Comparison of ENCODE assay signal across 15 cellular contexts in genomic region chr5:132484386-132484715, GRCh38. TPM values are rescaled to one million over a fixed set of nuclear protein-coding genes. Genes with fewer than 3 reads are reported as not detected.
A peak's percentile ranks its signal among the peaks of the same experiment; 100 is the strongest.
DNase-seq lines count a peak whose midpoint lies in the region; ATAC-seq and TF ChIP-seq lines count a peak whose summit lies in the region.
"Had no signal": no experiment of that assay in that cellular context is flagged by ENCODE, and none has a peak within 500 bp of the region (broad histone marks: within the 10 kb centered on the region; RNA-seq: fewer than 3 reads in every experiment).

No MANE protein-coding gene starts in this region.

- intact Hi-C loops in natural killer cell (cut with micrococcal nuclease) = no loop called here

- no peaks in the 10 kb centered on the region for H3K27me3 Mint-ChIP-seq in IgD-negative memory B cell
- no peaks in the 10 kb centered on the region for H3K27me3 Mint-ChIP-seq in natural killer cell (ENCODE audit: low read depth in 2 of 2)

- no peaks in the 10 kb centered on the region for H3K9me3 Mint-ChIP-seq in IgD-negative memory B cell
- H3K9me3 Mint-ChIP-seq in natural killer cell = no peaks in the 10 kb centered on the region

- ATAC-seq in natural killer cell = no peak
- ATAC-seq: body of pancreas, foreskin keratinocyte had no signal

- no peak for TF ChIP-seq CTCF in natural killer cell (IDR thresholded peaks at IDR 0.05)

- DNase-seq in CD1c-positive myeloid dendritic cell (ENCODE audit: extremely low spot score) = peak; percentile 29
- DNase-seq in activated naive CD4-positive, alpha-beta T cell treated with anti-CD3 and anti-CD28 coated beads, Interleukin-2, amount 50 U/mL, for 16 hours = peak; percentile 13
- DNase-seq in natural killer cell = peak; percentile 19
- no peak for DNase-seq in NCI-H2107 treated with DMSO at 0.1 percent for 48 hours (lab: John Stamatoyannopoulos, UW; ENCODE audit: unreplicated experiment)
- no peak for DNase-seq in stimulated activated CD4-positive, alpha-beta T cell treated with anti-CD3 and anti-CD28 coated beads, Interleukin-2, amount 100 ng/mL, for 48 hours
- no peak for DNase-seq in NCI-H146 treated with DMSO at 0.1 percent for 48 hours (lab: John Stamatoyannopoulos, UW; ENCODE audit: unreplicated experiment)
- DNase-seq in GF-D8 (lab: John Stamatoyannopoulos, UW) = no peak
- DNase-seq: body of pancreas, EL, foreskin keratinocyte, midbrain, NCI-H524, T-helper 9 cell had no signal

- H3K27ac Mint-ChIP-seq in IgD-negative memory B cell (peak overlapping the region; percentile 54 to 88 (median 59)), natural killer cell (peak overlapping the region; percentile 97 to 100)

- peaks cover 33 to 57% (median 46%) of the 10 kb centered on the region in 3 donors for H3K4me1 Mint-ChIP-seq in IgD-negative memory B cell
- peaks cover 79 to 82% of the 10 kb centered on the region in 2 donors for H3K4me1 Mint-ChIP-seq in natural killer cell

- H3K4me3 Mint-ChIP-seq in IgD-negative memory B cell = peak overlapping the region in 3 of 4 donors; percentile 44 to 80 (median 67)
- peak overlapping the region; percentile 96 for H3K4me3 Mint-ChIP-seq in natural killer cell

- H3K36me3 Mint-ChIP-seq in IgD-negative memory B cell = peaks cover 16% of the 10 kb centered on the region
- peaks cover 22% of the 10 kb centered on the region for H3K36me3 Mint-ChIP-seq in natural killer cell

RNA-seq across cellular contexts. Expression of gene IRF1, which starts 6.2 kb away (rescaled TPM):
- 207 TPM for polyA plus RNA-seq in IgD-negative memory B cell
- 1,000 to 10,000 TPM; 1,190 to 1,513 (median 1,282) TPM for total RNA-seq in natural killer cell

RNA-seq across cellular contexts. Expression of gene IL5, which starts 59.0 kb away (rescaled TPM):
- polyA plus RNA-seq in IgD-negative memory B cell = not detected
- not detected for total RNA-seq in natural killer cell
- total RNA-seq: body of pancreas, foreskin keratinocyte had no signal
- polyA plus RNA-seq: BJ, foreskin keratinocyte had no signal

Comparison
In these comparisons a context has a peak if more than half of its experiments do, and no peak if none do; other contexts are left out.
1. DNase-seq: peak in CD1c-positive myeloid dendritic cell (single experiment), activated naive CD4-positive, alpha-beta T cell treated with anti-CD3 and anti-CD28 coated beads, Interleukin-2, amount 50 U/mL, for 16 hours (single experiment) and natural killer cell (single experiment); none in NCI-H2107 treated with DMSO at 0.1 percent for 48 hours (single experiment), stimulated activated CD4-positive, alpha-beta T cell treated with anti-CD3 and anti-CD28 coated beads, Interleukin-2, amount 100 ng/mL, for 48 hours (0 of 2), NCI-H146 treated with DMSO at 0.1 percent for 48 hours (single experiment) and GF-D8 (single experiment).